16 cellular contexts compared by ENCODE assay signal in the genomic region with DNA sequence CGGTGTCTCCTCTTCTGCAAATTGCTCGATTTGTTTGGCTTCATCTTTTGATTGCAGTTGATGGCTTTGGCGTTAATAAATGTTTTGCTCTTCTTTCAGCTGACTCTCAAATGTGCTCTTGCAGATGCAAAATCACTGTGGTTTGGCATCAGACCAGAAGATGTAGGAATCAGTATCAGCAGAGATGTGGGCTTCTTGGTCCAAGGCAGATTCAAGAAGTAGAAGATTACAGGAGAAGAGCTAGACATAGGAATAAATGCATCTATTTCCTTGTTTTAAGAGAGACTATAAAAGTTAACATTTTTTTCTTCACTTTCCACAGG. TPM values are rescaled to one million over a fixed set of nuclear protein-coding genes. Genes with fewer than 3 reads are reported as not detected.
DNase-seq lines count a peak whose midpoint lies in the region; ATAC-seq and TF ChIP-seq lines count a peak whose summit lies in the region.
"Had no signal": no experiment of that assay in that cellular context is flagged by ENCODE, and none has a peak within 500 bp of the region (broad histone marks: within the 10 kb centered on the region; RNA-seq: fewer than 3 reads in every experiment).

No MANE protein-coding gene starts in this region.

- 0 out of 2 replicates have a peak overlapping the region, but pooled peaks have one; percentile 5 for H2AFZ ChIP-seq in KMS-11 (ENCODE audit: low read depth)
- H2AFZ ChIP-seq: hepatocyte had no signal

- H3K9ac ChIP-seq in KMS-11 = peak overlapping the region; percentile 8; the same call in 1 of the 2 replicates

- no peak for ATAC-seq in HG03342 (IDR thresholded peaks at IDR 0.05; ENCODE audit: unreplicated experiment)
- no peak for ATAC-seq in heart left ventricle
- ATAC-seq in GM19397 (IDR thresholded peaks at IDR 0.05; ENCODE audit: unreplicated experiment) = no peak

- H3K79me2 ChIP-seq in KMS-11 (ENCODE audit: insufficient read depth, low read depth) = no peaks in the 10 kb centered on the region
- H3K79me2 ChIP-seq: hepatocyte had no signal

- no peaks in the 10 kb centered on the region for H3K36me3 ChIP-seq in KMS-11 (ENCODE audit: insufficient read depth)
- no peaks in the 10 kb centered on the region for H3K36me3 ChIP-seq in heart left ventricle
- H3K36me3 ChIP-seq: SJSA1 had no signal

- peak overlapping the region; percentile 91 for H3K4me2 ChIP-seq in KMS-11
- H3K4me2 ChIP-seq: hepatocyte had no signal

- H3K4me3 ChIP-seq in KMS-11 (IDR thresholded peaks at IDR 0.05; ENCODE audit: insufficient read depth, low read depth, low read length) = no peak overlapping the region
- no peak overlapping the region for H3K4me3 ChIP-seq in heart left ventricle
- H3K4me3 ChIP-seq: hepatocyte, SJSA1 had no signal

- no peaks in the 10 kb centered on the region for H4K20me1 ChIP-seq in KMS-11 (ENCODE audit: insufficient read depth)

- H3K9me3 ChIP-seq in heart left ventricle = no peaks in the 10 kb centered on the region

- TF ChIP-seq POLR2A in heart left ventricle (IDR thresholded peaks at IDR 0.05) = no peak

- intact Hi-C loops in heart left ventricle (cut with DNase I) = no loop called here

- WGBS in heart left ventricle, 4 donors = 68 to 81% (median 73%) methylated on average over 3 of the region's 3 CpGs

- DNase-seq in Ammon's horn (ENCODE audit: low spot score) = peak; percentile 58
- DNase-seq in amniotic stem cell (lab: John Stamatoyannopoulos, UW) = peak; percentile 7
- DNase-seq in medulla oblongata (ENCODE audit: extremely low spot score) = peak; percentile 51
- no peak for DNase-seq in NCI-H2196 treated with DMSO at 0.1 percent for 48 hours (lab: John Stamatoyannopoulos, UW; ENCODE audit: unreplicated experiment)
- DNase-seq in heart left ventricle = no peak
- DNase-seq: activated B cell treated with CpG ODN at 0.5 μM for 24 hours; activated T-cell treated with anti-CD3 and anti-CD28 coated beads for 4 hours; aorta; endodermal cell; stimulated activated CD4-positive, alpha-beta T cell treated with anti-CD3 and anti-CD28 coated beads, Interleukin-4, amount 100 ng/mL, for 1 hour; stimulated activated naive CD4-positive, alpha-beta T cell had no signal

- H3K27me3 ChIP-seq in KMS-11 (ENCODE audit: insufficient read depth, low read depth) (no peaks in the 10 kb centered on the region), heart left ventricle (no peaks in the 10 kb centered on the region)
- H3K27me3 ChIP-seq: hepatocyte, SJSA1 had no signal

- H3K27ac ChIP-seq in KMS-11 = peak overlapping the region; percentile 95
- peak overlapping the region in 1 of 12 donors; percentile 83 for H3K27ac ChIP-seq in heart left ventricle
- H3K27ac ChIP-seq: hepatocyte, SJSA1 had no signal

- TF ChIP-seq CTCF in KMS-11 (conservative IDR thresholded peaks at IDR 0.05; ENCODE audit: low read depth, low read length) (no peak), heart left ventricle (IDR thresholded peaks at IDR 0.05) (no peak)

- H3K4me1 ChIP-seq in KMS-11 (ENCODE audit: low read depth, poor library complexity, severe bottlenecking) (peaks cover 73% of the 10 kb centered on the region), heart left ventricle (peaks cover 0 to 56% (median 8%) of the 10 kb centered on the region in 12 donors)

RNA-seq across cellular contexts. Expression of gene BACH1, which starts 59.8 kb away (rescaled TPM):
- 10 to 100 TPM; 16.7 to 83.4 (median 40.0) TPM for total RNA-seq in heart left ventricle
- polyA plus RNA-seq in heart left ventricle = 1 to 10 TPM; 5.3 to 7.3 TPM

Comparison
In these comparisons a context has a peak if more than half of its experiments do, and no peak if none do; other contexts are left out.
1. DNase-seq: peak in Ammon's horn (single experiment), amniotic stem cell (single experiment) and medulla oblongata (single experiment); none in NCI-H2196 treated with DMSO at 0.1 percent for 48 hours (single experiment) and heart left ventricle (0 of 5).